Comparison of ENCODE assay signal across 10 cellular contexts in genomic region chr6:148538251-148539190, GRCh38.
DNase-seq lines count a peak whose midpoint lies in the region; ATAC-seq and TF ChIP-seq lines count a peak whose summit lies in the region.
"Had no signal": no experiment of that assay in that cellular context is flagged by ENCODE, and none has a peak within 500 bp of the region (broad histone marks: within the 10 kb centered on the region; RNA-seq: fewer than 3 reads in every experiment).

No MANE protein-coding gene starts in this region.

- in situ Hi-C loops in mammary epithelial cell (cut with MboI; ENCODE audit: low sequenced_read_pairs in 2 of 2), result no loop called here

- TF ChIP-seq POLR2A in breast epithelium (IDR thresholded peaks at IDR 0.05) (no peak), vagina (IDR thresholded peaks at IDR 0.05) (no peak)

- H3K9me3 Mint-ChIP-seq in nephron progenitor cell, result no peaks in the 10 kb centered on the region

- H3K9me3 ChIP-seq in breast epithelium (no peaks in the 10 kb centered on the region), mammary epithelial cell (replicated peaks; ENCODE audit: insufficient read depth, low read length) (no peaks in the 10 kb centered on the region), fibroblast of lung (ENCODE audit: control insufficient read depth, insufficient read depth, low read depth, low read length) (no peaks in the 10 kb centered on the region), vagina (no peaks in the 10 kb centered on the region)

- WGBS in mammary epithelial cell (ENCODE audit: low coverage, missing lambda C conversion rate), result 86% methylated on average over 13 of the region's 13 CpGs

- peaks cover 75% of the 10 kb centered on the region for H3K36me3 Mint-ChIP-seq in nephron progenitor cell (ENCODE audit: low read depth)

- CTCF ChIA-PET in mammary epithelial cell (lab: Charles Lee; ENCODE audit: low non-redundant PET), result no interaction called here

- no peaks in the 10 kb centered on the region for H3K79me2 ChIP-seq in mammary epithelial cell (ENCODE audit: insufficient read depth, low read length)
- no peaks in the 10 kb centered on the region for H3K79me2 ChIP-seq in fibroblast of lung (ENCODE audit: control insufficient read depth, insufficient read depth, low read length)

- H3K4me3 ChIP-seq in breast epithelium (peak overlapping the region in 1 of 3 donors; percentile 15), mammary epithelial cell (replicated peaks in 1 of 3; ENCODE audit: insufficient read depth in 1 of 3, low read depth in 2 of 3, low read length in 3 of 3) (no peak overlapping the region), fibroblast of lung (replicated peaks in 1 of 4; ENCODE audit: control extremely low read depth in 1 of 4, insufficient read depth in 1 of 4, low read depth in 3 of 4, low read length in 4 of 4) (peak overlapping the region in 1 of 4 experiments; percentile 32), vagina (no peak overlapping the region)

- H3K4me3 Mint-ChIP-seq in nephron progenitor cell, result peak overlapping the region; percentile 52

- H4K20me1 ChIP-seq in mammary epithelial cell (ENCODE audit: insufficient read depth, low read length) (no peaks in the 10 kb centered on the region), fibroblast of lung (ENCODE audit: control insufficient read depth, extremely low read depth, insufficient read depth, low read length) (no peaks in the 10 kb centered on the region)

- H2AFZ ChIP-seq in mammary epithelial cell (ENCODE audit: low read depth, low read length) (no peak overlapping the region), fibroblast of lung (ENCODE audit: low read length) (peak overlapping the region; percentile 39)

- DNase-seq in breast epithelium (ENCODE audit: low spot score in 2 of 2) (no peak), mammary epithelial cell (no peak), fibroblast of lung (ENCODE audit: low read depth in 2 of 2) (peak; percentile 59 to 80), nephron progenitor cell (peak; percentile 17), vagina (ENCODE audit: extremely low spot score in 2 of 2) (no peak), NCI-H526 treated with DMSO at 0.1 percent for 48 hours (lab: John Stamatoyannopoulos, UW) (no peak)
- DNase-seq: Kasumi-1, SHP77 had no signal

- H3K27ac Mint-ChIP-seq in nephron progenitor cell, result peak overlapping the region; percentile 91

- no peaks in the 10 kb centered on the region for H3K27me3 Mint-ChIP-seq in nephron progenitor cell (ENCODE audit: low read depth, poor library complexity)

- H3K27me3 ChIP-seq in breast epithelium (no peaks in the 10 kb centered on the region), mammary epithelial cell (ENCODE audit: insufficient read depth, low read length) (no peaks in the 10 kb centered on the region), fibroblast of lung (ENCODE audit: control insufficient read depth, insufficient read depth, low read length) (no peaks in the 10 kb centered on the region), vagina (no peaks in the 10 kb centered on the region)

- H3K4me2 ChIP-seq in mammary epithelial cell (ENCODE audit: insufficient read depth, low read depth, low read length) (no peak overlapping the region), fibroblast of lung (ENCODE audit: extremely low read depth, insufficient read depth, low read length) (peak overlapping the region; percentile 59)

- H3K4me1 Mint-ChIP-seq in nephron progenitor cell, result peaks cover 37% of the 10 kb centered on the region

- H3K27ac ChIP-seq in breast epithelium (peak overlapping the region; percentile 63 to 66), mammary epithelial cell (ENCODE audit: insufficient read depth, low read depth, low read length) (no peak overlapping the region), fibroblast of lung (ENCODE audit: insufficient read depth, low read length) (peak overlapping the region; percentile 76), vagina (peak overlapping the region; percentile 70)

- dilution Hi-C loops in mammary epithelial cell (cut with HindIII; ENCODE audit: low sequenced_read_pairs), result no loop called here

- no TSS peak for BruUV-seq in mammary epithelial cell (replicated peaks; lab: Mats Ljungman, UMichigan)

- peaks cover 13% of the 10 kb centered on the region for H3K36me3 ChIP-seq in breast epithelium
- no peaks in the 10 kb centered on the region for H3K36me3 ChIP-seq in mammary epithelial cell (ENCODE audit: insufficient read depth, low read length)
- H3K36me3 ChIP-seq in fibroblast of lung (ENCODE audit: control insufficient read depth, insufficient read depth, low read length), result peaks cover 17% of the 10 kb centered on the region
- H3K36me3 ChIP-seq in vagina, result peaks cover 0 to 82% of the 10 kb centered on the region in 2 donors

- no peak overlapping the region for H3K9ac ChIP-seq in mammary epithelial cell (ENCODE audit: insufficient read depth, low read length)
- H3K9ac ChIP-seq in fibroblast of lung (ENCODE audit: insufficient read depth, low read length), result peak overlapping the region; percentile 16

- intact Hi-C loops in breast epithelium (cut with DNase I; ENCODE audit: low total_unique reads), result no loop called here
- intact Hi-C loops in mammary epithelial cell (cut with micrococcal nuclease), result no loop called here
- intact Hi-C loops in vagina (cut with DNase I), result no loop called here

- H3K4me1 ChIP-seq in breast epithelium, result no peaks in the 10 kb centered on the region
- no peaks in the 10 kb centered on the region for H3K4me1 ChIP-seq in mammary epithelial cell (ENCODE audit: insufficient read depth, low read length)
- H3K4me1 ChIP-seq in fibroblast of lung (ENCODE audit: control insufficient read depth, extremely low read depth, insufficient read depth, low read length), result peaks cover 3% of the 10 kb centered on the region
- H3K4me1 ChIP-seq in vagina, result no peaks in the 10 kb centered on the region

- no peak for ATAC-seq in GM18868 (IDR thresholded peaks at IDR 0.05; ENCODE audit: unreplicated experiment)
- no peak for ATAC-seq in GM21526 (IDR thresholded peaks at IDR 0.05; ENCODE audit: low FRiP score, unreplicated experiment)

- TF ChIP-seq CTCF in breast epithelium (IDR thresholded peaks at IDR 0.05), result no peak
- no peak for TF ChIP-seq CTCF in mammary epithelial cell (conservative IDR thresholded peaks at IDR 0.05 in 1 of 2, IDR thresholded peaks at IDR 0.05 in 1 of 2; ENCODE audit: extremely low read depth in 1 of 2, insufficient read depth in 1 of 2, low read depth in 1 of 2, low read length in 2 of 2)
- TF ChIP-seq CTCF in fibroblast of lung (conservative IDR thresholded peaks at IDR 0.05 in 1 of 2, IDR thresholded peaks at IDR 0.05 in 1 of 2; ENCODE audit: low read depth in 1 of 2, low read length in 2 of 2), result no peak
- no peak for TF ChIP-seq CTCF in nephron progenitor cell (IDR thresholded peaks at IDR 0.05)
- TF ChIP-seq CTCF in vagina (IDR thresholded peaks at IDR 0.05), result no peak

Comparison
In these comparisons a context has a peak if more than half of its experiments do, and no peak if none do; other contexts are left out.
1. DNase-seq: peak in fibroblast of lung (2 of 2) and nephron progenitor cell (single experiment); none in breast epithelium (0 of 2), mammary epithelial cell (single experiment), vagina (0 of 2) and NCI-H526 treated with DMSO at 0.1 percent for 48 hours (single experiment).